In the genomic region with DNA sequence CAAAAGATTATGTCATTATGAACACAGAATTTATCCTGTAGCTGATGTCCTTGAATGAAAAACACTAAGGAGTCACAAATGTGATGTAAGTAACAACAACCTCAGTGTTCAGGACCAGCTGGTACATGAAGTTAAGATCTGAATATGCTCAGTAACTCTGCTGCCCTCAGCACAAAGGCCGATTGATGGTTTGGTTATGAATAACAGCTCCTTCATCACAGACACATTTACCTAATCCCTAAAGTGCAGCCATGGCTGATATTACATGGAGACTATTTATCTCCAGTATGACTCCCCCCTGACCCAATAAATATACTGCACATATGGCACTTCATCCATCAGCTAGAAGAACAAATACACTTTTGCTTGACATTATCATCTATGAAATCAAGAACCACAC, we compare ENCODE assay signal across 19 cellular contexts.
A peak's percentile ranks its signal among the peaks of the same experiment; 100 is the strongest.
DNase-seq lines count a peak whose midpoint lies in the region; ATAC-seq and TF ChIP-seq lines count a peak whose summit lies in the region.
"Had no signal": no experiment of that assay in that cellular context is flagged by ENCODE, and none has a peak within 500 bp of the region (broad histone marks: within the 10 kb centered on the region; RNA-seq: fewer than 3 reads in every experiment).

No MANE protein-coding gene starts in this region.

- no peak overlapping the region for H3K27ac ChIP-seq in spleen
- H3K27ac ChIP-seq: KMS-11, Peyer's patch had no signal

- WGBS in spleen, 5 donors: 58 to 88% (median 77%) methylated on average over 1 of the region's 1 CpG

- H3K36me3 ChIP-seq in spleen: no peaks in the 10 kb centered on the region
- H3K36me3 ChIP-seq: Peyer's patch had no signal

- no peaks in the 10 kb centered on the region for H3K27me3 ChIP-seq in spleen (replicated peaks in 1 of 7)
- H3K27me3 ChIP-seq: Peyer's patch had no signal

- ATAC-seq in HG02884 (IDR thresholded peaks at IDR 0.05; ENCODE audit: unreplicated experiment): no peak

- no peaks in the 10 kb centered on the region for H3K9me3 ChIP-seq in spleen
- H3K9me3 ChIP-seq: Peyer's patch had no signal

- peak; percentile 43 for DNase-seq in NCI-H1436 (lab: John Stamatoyannopoulos, UW)
- no peak for DNase-seq in NCI-H1436 treated with DMSO at 0.1 percent for 48 hours (lab: John Stamatoyannopoulos, UW)
- peak; percentile 72 to 84 for DNase-seq in NCI-H524 (lab: John Stamatoyannopoulos, UW)
- DNase-seq in RPMI7951 (ENCODE audit: low read depth): peak; percentile 43
- peak; percentile 35 for DNase-seq in pons (ENCODE audit: low spot score)
- DNase-seq in NOMO-1 treated with dmso at 0.1 percent for 144 hours (lab: John Stamatoyannopoulos, UW; ENCODE audit: unreplicated experiment): no peak
- DNase-seq in spleen: no peak
- DNase-seq: 8988T; CD4-positive, alpha-beta memory T cell; DND-41; H9; NCI-H1092 treated with DMSO at 0.1 percent for 48 hours; NCI-H2029; NCI-H774; Peyer's patch; SHP77; SW 1271 had no signal

- intact Hi-C loops in spleen (cut with DNase I; ENCODE audit: low total_unique reads): no loop called here

- H3K4me1 ChIP-seq in spleen: no peaks in the 10 kb centered on the region
- H3K4me1 ChIP-seq: Peyer's patch had no signal

- TF ChIP-seq CTCF in spleen (IDR thresholded peaks at IDR 0.05 in 8 of 11, conservative IDR thresholded peaks at IDR 0.05 in 3 of 11): no peak

- TF ChIP-seq POLR2A in spleen (IDR thresholded peaks at IDR 0.05): no peak

- H3K4me3 ChIP-seq in spleen: no peak overlapping the region
- H3K4me3 ChIP-seq: Peyer's patch had no signal

Comparison
In these comparisons a context has a peak if more than half of its experiments do, and no peak if none do; other contexts are left out.
1. DNase-seq: peak in NCI-H1436 (single experiment), NCI-H524 (2 of 2), RPMI7951 (single experiment) and pons (single experiment); none in NCI-H1436 treated with DMSO at 0.1 percent for 48 hours (single experiment), NOMO-1 treated with dmso at 0.1 percent for 144 hours (single experiment) and spleen (single experiment).